In the genomic region with DNA sequence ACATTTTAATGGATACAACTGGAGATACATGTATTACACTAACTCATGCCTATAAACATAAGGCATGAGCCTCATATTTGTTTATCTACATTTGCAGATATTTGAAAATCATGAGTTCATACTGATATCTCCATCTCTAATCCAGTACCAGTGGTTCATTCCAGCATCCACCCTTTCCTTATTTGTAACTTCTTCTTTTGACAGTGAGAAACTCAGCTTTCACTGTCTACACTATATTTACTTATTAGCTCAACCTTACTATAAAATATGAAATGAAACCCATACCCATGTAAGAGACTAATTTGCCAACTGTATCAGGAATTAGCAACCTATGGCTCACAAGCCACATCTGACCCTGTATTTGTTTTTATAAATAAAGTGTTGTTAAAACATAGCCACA, we compare ENCODE assay signal across 10 cellular contexts.
A peak's percentile ranks its signal among the peaks of the same experiment; 100 is the strongest.
DNase-seq lines count a peak whose midpoint lies in the region; ATAC-seq and TF ChIP-seq lines count a peak whose summit lies in the region.
"Had no signal": no experiment of that assay in that cellular context is flagged by ENCODE, and none has a peak within 500 bp of the region (broad histone marks: within the 10 kb centered on the region; RNA-seq: fewer than 3 reads in every experiment).

No MANE protein-coding gene starts in this region.

- TF ChIP-seq POLR2A in prostate gland (IDR thresholded peaks at IDR 0.05): no peak

- no peak for DNase-seq in T-helper 1 cell
- DNase-seq in prostate gland (ENCODE audit: low spot score): no peak
- no peak for DNase-seq in NCI-H146 (lab: John Stamatoyannopoulos, UW)
- no peak for DNase-seq in NCI-H1092 treated with DMSO at 0.1 percent for 48 hours (lab: John Stamatoyannopoulos, UW)
- DNase-seq: 8988T had no signal

- peak overlapping the region; percentile 34 for H3K4me3 Mint-ChIP-seq in T-helper 1 cell treated with Interleukin-12 subunit alpha and Interleukin-12 subunit beta and Interleukin-4 antibody, amounts not matched to agents 30 μg/mL and 1 μg/mL, for 36 hours
- peak overlapping the region; percentile 70 for H3K4me3 Mint-ChIP-seq in activated naive CD8-positive, alpha-beta T cell

- intact Hi-C loops in prostate gland (cut with DNase I): no loop called here

- H3K4me3 ChIP-seq in prostate gland: no peak overlapping the region
- H3K4me3 ChIP-seq: ascending aorta had no signal

- H3K36me3 Mint-ChIP-seq in T-helper 1 cell treated with Interleukin-12 subunit alpha and Interleukin-12 subunit beta and Interleukin-4 antibody, amounts not matched to agents 30 μg/mL and 1 μg/mL, for 36 hours (ENCODE audit: low read depth): peaks cover 2% of the 10 kb centered on the region
- no peaks in the 10 kb centered on the region for H3K36me3 Mint-ChIP-seq in activated naive CD8-positive, alpha-beta T cell

- no peak overlapping the region for H3K27ac Mint-ChIP-seq in T-helper 1 cell treated with Interleukin-12 subunit alpha and Interleukin-12 subunit beta and Interleukin-4 antibody, amounts not matched to agents 30 μg/mL and 1 μg/mL, for 36 hours
- H3K27ac Mint-ChIP-seq in activated naive CD8-positive, alpha-beta T cell: peak overlapping the region; percentile 47

- no peaks in the 10 kb centered on the region for H3K9me3 ChIP-seq in prostate gland
- H3K9me3 ChIP-seq: ascending aorta had no signal

- H3K36me3 ChIP-seq in prostate gland: no peaks in the 10 kb centered on the region
- H3K36me3 ChIP-seq: ascending aorta had no signal

- no peaks in the 10 kb centered on the region for H3K27me3 ChIP-seq in prostate gland (replicated peaks; ENCODE audit: insufficient read depth)
- H3K27me3 ChIP-seq: ascending aorta had no signal

- H3K4me1 ChIP-seq in prostate gland (replicated peaks): no peaks in the 10 kb centered on the region
- H3K4me1 ChIP-seq: ascending aorta had no signal

- H3K9me3 Mint-ChIP-seq in T-helper 1 cell treated with Interleukin-12 subunit alpha and Interleukin-12 subunit beta and Interleukin-4 antibody, amounts not matched to agents 30 μg/mL and 1 μg/mL, for 36 hours: no peaks in the 10 kb centered on the region
- H3K9me3 Mint-ChIP-seq in activated naive CD8-positive, alpha-beta T cell (ENCODE audit: low read depth): no peaks in the 10 kb centered on the region

- no peak for TF ChIP-seq CTCF in prostate gland (IDR thresholded peaks at IDR 0.05)

- peaks cover 5% of the 10 kb centered on the region for H3K27me3 Mint-ChIP-seq in T-helper 1 cell treated with Interleukin-12 subunit alpha and Interleukin-12 subunit beta and Interleukin-4 antibody, amounts not matched to agents 30 μg/mL and 1 μg/mL, for 36 hours (ENCODE audit: low read depth)
- H3K27me3 Mint-ChIP-seq in activated naive CD8-positive, alpha-beta T cell: no peaks in the 10 kb centered on the region

- H3K4me1 Mint-ChIP-seq in T-helper 1 cell treated with Interleukin-12 subunit alpha and Interleukin-12 subunit beta and Interleukin-4 antibody, amounts not matched to agents 30 μg/mL and 1 μg/mL, for 36 hours (ENCODE audit: low read depth): peaks cover 12% of the 10 kb centered on the region
- peaks cover 29% of the 10 kb centered on the region for H3K4me1 Mint-ChIP-seq in activated naive CD8-positive, alpha-beta T cell (ENCODE audit: low read depth)

- ATAC-seq in HG03354 (IDR thresholded peaks at IDR 0.05; ENCODE audit: poor library complexity, severe bottlenecking, unreplicated experiment) (peak; percentile 5), GM19397 (IDR thresholded peaks at IDR 0.05; ENCODE audit: unreplicated experiment) (no peak)

- peak overlapping the region; percentile 8 to 67 for H3K27ac ChIP-seq in prostate gland
